ENCODE assay signal across 17 cellular contexts in the genomic region with DNA sequence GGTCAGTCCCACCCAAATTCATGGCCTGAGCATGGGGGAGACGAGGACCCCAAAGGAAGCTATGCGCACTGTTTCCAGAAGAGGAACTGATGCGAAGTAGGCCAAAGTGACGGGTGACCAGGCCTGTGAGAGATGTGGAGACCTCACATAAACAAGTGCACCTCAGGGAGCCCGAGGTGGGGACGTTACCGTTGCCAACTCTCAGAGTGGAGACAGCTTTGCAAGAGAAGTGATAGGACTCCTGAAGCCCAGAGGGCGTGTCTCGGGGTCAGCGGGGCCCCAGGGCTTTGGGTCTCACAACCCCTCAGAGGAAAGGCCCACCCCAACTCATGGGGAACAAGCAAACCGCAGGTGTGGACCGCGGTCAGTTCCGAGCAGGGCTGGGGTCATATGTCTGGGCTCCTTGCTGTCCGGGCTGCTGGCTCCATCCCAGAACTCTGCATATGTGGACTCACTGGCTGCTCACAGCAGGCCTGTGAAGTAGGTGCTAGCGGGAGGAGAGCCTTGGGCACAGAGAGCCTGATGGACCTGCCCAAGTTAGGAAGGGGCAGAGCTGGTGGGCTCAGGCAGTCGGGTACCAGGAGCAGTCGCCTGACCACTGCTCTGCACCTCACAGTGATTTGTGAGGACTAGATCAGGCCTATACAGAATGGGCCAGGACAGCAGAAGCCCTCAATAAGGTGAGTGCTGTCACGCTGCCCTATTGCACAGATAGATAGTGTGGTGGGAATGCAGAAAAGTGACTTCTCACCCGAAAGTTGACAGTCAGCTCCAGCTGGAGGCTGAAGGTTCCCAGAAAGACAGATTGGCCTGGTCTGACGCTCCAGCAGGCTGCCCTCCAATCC. TPM values are rescaled to one million over a fixed set of nuclear protein-coding genes. Genes with fewer than 3 reads are reported as not detected.
DNase-seq lines count a peak whose midpoint lies in the region; ATAC-seq and TF ChIP-seq lines count a peak whose summit lies in the region.
"Had no signal": no experiment of that assay in that cellular context is flagged by ENCODE, and none has a peak within 500 bp of the region (broad histone marks: within the 10 kb centered on the region; RNA-seq: fewer than 3 reads in every experiment).

No MANE protein-coding gene starts in this region.

- H4K91ac ChIP-seq in IMR-90 (ENCODE audit: insufficient read depth, low read depth, low read length) = no peak overlapping the region
- H4K91ac ChIP-seq in trophoblast cell (ENCODE audit: low read depth, low read length) = no peak overlapping the region

- H3K4ac ChIP-seq in IMR-90 (ENCODE audit: low read depth, low read length) (no peak overlapping the region), trophoblast cell (ENCODE audit: low read depth, low read length) (no peak overlapping the region)

- H3K27me3 ChIP-seq in IMR-90 (ENCODE audit: control insufficient read depth, insufficient read depth, low read length) (peaks cover 13% of the 10 kb centered on the region), esophagus muscularis mucosa (no peaks in the 10 kb centered on the region), trophoblast cell (ENCODE audit: insufficient read depth, low read length) (no peaks in the 10 kb centered on the region), stomach smooth muscle (ENCODE audit: control insufficient read depth in 1 of 2, insufficient read depth in 2 of 2, low read length in 2 of 2) (no peaks in the 10 kb centered on the region)
- H3K27me3 ChIP-seq: Peyer's patch, SJSA1 had no signal

- H3K79me1 ChIP-seq in IMR-90 (ENCODE audit: low read depth in 1 of 2, low read length in 2 of 2) = no peaks in the 10 kb centered on the region
- H3K79me1 ChIP-seq in trophoblast cell (ENCODE audit: low read length) = no peaks in the 10 kb centered on the region

- H3K79me2 ChIP-seq in trophoblast cell (ENCODE audit: control insufficient read depth, insufficient read depth, low read length, poor library complexity) = no peaks in the 10 kb centered on the region

- no peak for ATAC-seq in IMR-90 (ENCODE audit: low read depth)
- no peak for ATAC-seq in HG02981 (IDR thresholded peaks at IDR 0.05; ENCODE audit: unreplicated experiment)
- ATAC-seq in esophagus mucosa = no peak

- no peak overlapping the region for H3K23ac ChIP-seq in IMR-90 (ENCODE audit: low read depth, low read length)
- no peak overlapping the region for H3K23ac ChIP-seq in trophoblast cell (ENCODE audit: low read length)

- no peaks in the 10 kb centered on the region for H3K9me3 ChIP-seq in IMR-90 (ENCODE audit: control insufficient read depth, insufficient read depth, low read length)
- no peaks in the 10 kb centered on the region for H3K9me3 ChIP-seq in esophagus muscularis mucosa
- H3K9me3 ChIP-seq in trophoblast cell (ENCODE audit: insufficient read depth, low read depth, low read length) = no peaks in the 10 kb centered on the region
- H3K9me3 ChIP-seq in stomach smooth muscle (ENCODE audit: control insufficient read depth in 2 of 2, low read length in 2 of 2) = no peaks in the 10 kb centered on the region
- H3K9me3 ChIP-seq: Peyer's patch, SJSA1 had no signal

- no peak for TF ChIP-seq EP300 in esophagus muscularis mucosa (IDR thresholded peaks at IDR 0.05)

- in situ Hi-C loops in IMR-90 (cut with MboI; ENCODE audit: low sequenced_read_pairs) = no loop called here

- no peak for TF ChIP-seq POLR2A in IMR-90 (IDR thresholded peaks at IDR 0.05; ENCODE audit: low read depth, low read length)
- no peak for TF ChIP-seq POLR2A in esophagus muscularis mucosa (IDR thresholded peaks at IDR 0.05; ENCODE audit: low read depth)

- intact Hi-C loops in IMR-90 (cut with micrococcal nuclease) (no loop called here), esophagus muscularis mucosa (cut with DNase I) (no loop called here)

- H3K4me3 ChIP-seq in IMR-90 (ENCODE audit: insufficient read depth, low read depth, low read length) (no peak overlapping the region), esophagus muscularis mucosa (no peak overlapping the region), trophoblast cell (ENCODE audit: low read depth, low read length) (no peak overlapping the region), stomach smooth muscle (ENCODE audit: low read length in 2 of 2) (no peak overlapping the region)
- H3K4me3 ChIP-seq: Peyer's patch, SJSA1 had no signal

- H4K5ac ChIP-seq in IMR-90 (ENCODE audit: low read depth, low read length) = no peak overlapping the region

- H3K4me2 ChIP-seq in IMR-90 (ENCODE audit: low read depth, low read length) = no peak overlapping the region
- no peak overlapping the region for H3K4me2 ChIP-seq in trophoblast cell (ENCODE audit: low read length)

- H2BK120ac ChIP-seq in IMR-90 (ENCODE audit: low read depth, low read length) (no peak overlapping the region), trophoblast cell (ENCODE audit: insufficient read depth, low read length, poor library complexity) (no peak overlapping the region)

- H4K8ac ChIP-seq in IMR-90 (ENCODE audit: low read depth in 2 of 2, low read length in 2 of 2) = no peak overlapping the region
- H4K8ac ChIP-seq in trophoblast cell (ENCODE audit: low read depth, low read length) = no peak overlapping the region

- WGBS in IMR-90 (ENCODE audit: extremely low coverage in 2 of 2, insufficient read length in 1 of 2), 2 experiments = 42% methylated on average over 4 of the region's 21 CpGs; no CpG with 5 or more reads in 1 of the 2 experiments
- 92% methylated on average over 11 of the region's 21 CpGs for WGBS in esophagus muscularis mucosa
- WGBS in trophoblast cell (ENCODE audit: extremely low coverage, insufficient coverage, insufficient read length) = no CpG with 5 or more reads among the region's 21 CpGs

- TF ChIP-seq RAD21 in IMR-90 (IDR thresholded peaks at IDR 0.05; ENCODE audit: low read length) = no peak

- H4K12ac ChIP-seq in trophoblast cell (ENCODE audit: low read depth, low read length) = no peak overlapping the region

- CTCF ChIA-PET in IMR-90 (lab: Yijun Ruan, JAX) = no interaction called here

- H2BK5ac ChIP-seq in IMR-90 (ENCODE audit: low read depth, low read length, poor library complexity, severe bottlenecking) (no peak overlapping the region), trophoblast cell (ENCODE audit: low read depth, low read length, poor library complexity) (no peak overlapping the region)

- dilution Hi-C loops in IMR-90 (cut with HindIII; ENCODE audit: low sequenced_read_pairs, unreplicated experiment) = no loop called here

- no peaks in the 10 kb centered on the region for H4K20me1 ChIP-seq in IMR-90 (ENCODE audit: insufficient read depth, low read length)

- TF ChIP-seq CTCF in IMR-90 (conservative IDR thresholded peaks at IDR 0.05; ENCODE audit: low read depth, low read length) (no peak), esophagus muscularis mucosa (IDR thresholded peaks at IDR 0.05) (no peak)

- POLR2A ChIA-PET in IMR-90 (lab: Charles Lee; ENCODE audit: unreplicated experiment) = interaction anchor here (0.5 kb wide), 1 partner anchor 164 kb away, joined by 3 read pairs; a partner anchor contains a TSS

- H3K56ac ChIP-seq in IMR-90 (ENCODE audit: extremely low read depth, insufficient read depth, low read length) = no peak overlapping the region

- H3K14ac ChIP-seq in IMR-90 (replicated peaks; ENCODE audit: low read depth, low read length) = no peak overlapping the region
- H3K14ac ChIP-seq in trophoblast cell (ENCODE audit: low read length) = no peak overlapping the region

- no TSS peak for BruUV-seq in IMR-90 (replicated peaks; lab: Mats Ljungman, UMichigan)

- H2BK15ac ChIP-seq in IMR-90 (ENCODE audit: low read depth, low read length) = no peak overlapping the region

- H2BK20ac ChIP-seq in IMR-90 (ENCODE audit: low read depth, low read length) = no peak overlapping the region

- no peak overlapping the region for H3K9ac ChIP-seq in IMR-90 (ENCODE audit: low read depth, low read length)
- H3K9ac ChIP-seq in trophoblast cell (ENCODE audit: low read length) = no peak overlapping the region
- H3K9ac ChIP-seq in stomach smooth muscle (ENCODE audit: low read length in 2 of 2) = no peak overlapping the region

- no peak overlapping the region for H3K27ac ChIP-seq in IMR-90 (ENCODE audit: insufficient read depth, low read length)
- H3K27ac ChIP-seq in esophagus muscularis mucosa (replicated peaks in 1 of 4) = peak overlapping the region; percentile 69 to 78 (median 75)
- no peak overlapping the region for H3K27ac ChIP-seq in trophoblast cell (ENCODE audit: low read depth, low read length)
- H3K27ac ChIP-seq in stomach smooth muscle (ENCODE audit: low read length) = peak overlapping the region; percentile 31
- H3K27ac ChIP-seq: Peyer's patch, SJSA1 had no signal

- no peak overlapping the region for H2AK9ac ChIP-seq in IMR-90 (replicated peaks; ENCODE audit: low read depth, low read length, poor library complexity)

- H3K36me3 ChIP-seq in IMR-90 (ENCODE audit: control insufficient read depth, insufficient read depth, low read length) (no peaks in the 10 kb centered on the region), esophagus muscularis mucosa (no peaks in the 10 kb centered on the region), trophoblast cell (ENCODE audit: control insufficient read depth in 1 of 2, insufficient read depth in 2 of 2, low read length in 2 of 2) (no peaks in the 10 kb centered on the region), stomach smooth muscle (ENCODE audit: control insufficient read depth in 2 of 2, insufficient read depth in 2 of 2, low read length in 2 of 2) (no peaks in the 10 kb centered on the region)
- H3K36me3 ChIP-seq: Peyer's patch, SJSA1 had no signal

- H3K18ac ChIP-seq in IMR-90 (ENCODE audit: low read depth, low read length) = no peak overlapping the region
- H3K18ac ChIP-seq in trophoblast cell (ENCODE audit: low read length) = no peak overlapping the region

- H2AK5ac ChIP-seq in IMR-90 (ENCODE audit: low read depth, low read length) = no peak overlapping the region
- no peak overlapping the region for H2AK5ac ChIP-seq in trophoblast cell (ENCODE audit: low read length)

- H3K4me1 ChIP-seq in IMR-90 (ENCODE audit: control insufficient read depth, insufficient read depth, low read length) (no peaks in the 10 kb centered on the region), esophagus muscularis mucosa (peaks cover 4 to 54% (median 40%) of the 10 kb centered on the region in 4 donors), trophoblast cell (ENCODE audit: control insufficient read depth in 1 of 2, insufficient read depth in 2 of 2, low read length in 2 of 2) (peaks cover 3 to 5% of the 10 kb centered on the region in 2 experiments), stomach smooth muscle (ENCODE audit: control insufficient read depth, insufficient read depth, low read length) (peaks cover 36% of the 10 kb centered on the region)
- H3K4me1 ChIP-seq: Peyer's patch, SJSA1 had no signal

- DNase-seq in IMR-90 (no peak), esophagus muscularis mucosa (ENCODE audit: extremely low spot score) (no peak), trophoblast cell (peak; percentile 86 to 90), NCI-H774 (lab: John Stamatoyannopoulos, UW) (no peak)
- DNase-seq: GDM1; HCEC 1CT; KBM-7; NCI-H1694; NCI-H2081 treated with DMSO at 0.1 percent for 48 hours; NK-92 treated with Interleukin-12 subunit alpha and Interleukin-12 subunit beta, amount 100 ng/mL, for 24 hours had no signal

- H3K9me1 ChIP-seq in IMR-90 (ENCODE audit: insufficient read depth, low read length) = no peaks in the 10 kb centered on the region

- H2AFZ ChIP-seq in IMR-90 (replicated peaks; ENCODE audit: low read length, poor library complexity) (peak overlapping the region; percentile 3), trophoblast cell (ENCODE audit: insufficient read depth, low read length, poor library complexity) (no peak overlapping the region)

- peak overlapping the region; percentile 25 for H2BK12ac ChIP-seq in trophoblast cell (ENCODE audit: low read length)

RNA-seq across cellular contexts. Expression of a gene that starts 26.2 kb away (rescaled TPM):
- total RNA-seq in IMR-90 (2012; rRNA removed) = not detected in 2 replicates
- not detected in 2 replicates for polyA plus RNA-seq in IMR-90 (2012; rRNA removed)
- polyA plus RNA-seq in IMR-90 (2012; cell fraction: cytosol; rRNA removed) = not detected in 2 replicates
- polyA plus RNA-seq in IMR-90 (2012; cell fraction: nucleus; rRNA removed; ENCODE audit: low replicate concordance) = not detected in 2 replicates
- total RNA-seq in esophagus muscularis mucosa = 1 to 10 TPM; 3.1 to 7.6 (median 6.3) TPM
- not detected in 2 replicates for polyA plus RNA-seq in trophoblast cell (2013)
- 0.24 TPM for total RNA-seq in esophagus mucosa
- total RNA-seq: Daoy, NCI-H460 had no signal

Comparison
In these comparisons a context has a peak if more than half of its experiments do, and no peak if none do; other contexts are left out.
1. DNase-seq: peak in trophoblast cell (2 of 2); none in IMR-90 (single experiment), esophagus muscularis mucosa (single experiment) and NCI-H774 (single experiment).
2. H3K27ac ChIP-seq: peak in esophagus muscularis mucosa (4 of 4) and stomach smooth muscle (single experiment); none in IMR-90 (single experiment) and trophoblast cell (single experiment).